ENCODE assay signal across 8 cellular contexts in the genomic region with DNA sequence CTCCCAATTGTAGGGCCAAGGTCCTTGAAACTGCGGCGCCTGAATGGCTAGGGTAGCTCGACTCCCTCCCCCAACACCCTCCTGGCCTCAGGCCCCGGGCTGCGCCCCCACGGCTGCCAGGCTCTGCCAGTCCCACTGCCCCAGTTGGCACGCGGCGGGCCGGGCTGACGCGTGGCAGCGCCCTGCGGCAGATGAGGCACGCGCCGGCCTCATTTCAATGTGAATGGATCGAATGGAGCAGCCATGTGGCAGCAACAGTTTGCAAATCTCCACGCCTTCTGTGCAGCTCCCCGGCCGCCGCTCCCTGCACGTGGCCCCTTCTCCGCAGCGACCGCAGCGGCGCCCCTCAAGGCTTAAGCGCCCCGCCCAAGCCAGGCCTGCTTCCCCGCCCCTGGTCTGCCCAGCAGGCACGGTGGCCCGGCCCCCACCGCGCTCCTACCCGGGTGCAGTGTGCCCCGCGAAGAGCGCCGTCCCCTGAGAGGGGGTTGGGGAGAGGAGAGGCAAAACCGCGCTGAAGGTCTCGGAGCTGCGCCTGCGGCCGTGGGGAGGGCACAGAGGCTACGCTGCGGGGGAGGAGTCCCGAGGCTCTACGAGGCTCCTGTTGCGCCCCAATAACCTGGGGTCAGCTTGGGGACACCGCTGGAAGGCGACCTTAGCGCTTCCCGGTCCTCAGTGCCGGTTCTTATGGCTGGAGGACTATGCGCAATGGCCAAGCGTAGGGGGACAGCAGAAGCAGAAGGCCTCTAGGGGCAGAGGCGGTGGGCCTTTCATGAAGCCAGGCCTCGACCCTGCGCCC. TPM values are rescaled to one million over a fixed set of nuclear protein-coding genes. Genes with fewer than 3 reads are reported as not detected.
DNase-seq lines count a peak whose midpoint lies in the region; TF ChIP-seq lines count a peak whose summit lies in the region.

No MANE protein-coding gene starts in this region.

- H3K27ac Mint-ChIP-seq in endodermal cell: no peak overlapping the region
- H3K27ac Mint-ChIP-seq in HFFc6: no peak overlapping the region

- H3K23ac ChIP-seq in neuronal stem cell (ENCODE audit: low read depth, low read length, poor library complexity): peak overlapping the region; percentile 60

- H2BK120ac ChIP-seq in neuronal stem cell (ENCODE audit: low read depth, low read length): no peak overlapping the region

- H3K36me3 Mint-ChIP-seq in endodermal cell (ENCODE audit: low read depth) (no peaks in the 10 kb centered on the region), HFFc6 (ENCODE audit: low read depth) (no peaks in the 10 kb centered on the region)

- DNase-seq in GM03348 (ENCODE audit: low spot score) (peak; percentile 44), NCI-H526 treated with DMSO at 0.1 percent for 48 hours (lab: John Stamatoyannopoulos, UW) (peak; percentile 10), endodermal cell (peak; percentile 86), neuronal stem cell (ENCODE audit: low spot score) (no peak), HFFc6 (no peak), KBM-7 (no peak), putamen (ENCODE audit: low spot score) (no peak), tibial artery (no peak)

- H3K14ac ChIP-seq in neuronal stem cell (ENCODE audit: low read length): peak overlapping the region; percentile 23

- 1 to 2% methylated on average over 38 to 61 of the region's 61 CpGs for WGBS in endodermal cell (ENCODE audit: insufficient coverage in 1 of 2, insufficient read length in 1 of 2), 2 experiments
- no CpG with 5 or more reads among the region's 61 CpGs for WGBS in neuronal stem cell (ENCODE audit: extremely low coverage in 2 of 2, insufficient read length in 2 of 2, insufficient replicate concordance in 1 of 2), 2 donors

- in situ Hi-C loops in KBM-7 (cut with MboI; ENCODE audit: low pct_unique_long_range_greater_than_20kb, low sequenced_read_pairs): no loop called here

- no peaks in the 10 kb centered on the region for H3K9me3 ChIP-seq in endodermal cell (ENCODE audit: control insufficient read depth, low read length)
- H3K9me3 ChIP-seq in neuronal stem cell (replicated peaks in 1 of 2; ENCODE audit: control insufficient read depth in 2 of 2, insufficient read depth in 1 of 2, low read depth in 1 of 2, low read length in 2 of 2): peaks cover 0 to 3% of the 10 kb centered on the region in 2 donors
- H3K9me3 ChIP-seq in tibial artery: no peaks in the 10 kb centered on the region

- H3K9ac ChIP-seq in endodermal cell (ENCODE audit: extremely low read depth, low read length, poor library complexity, severe bottlenecking) (no peak overlapping the region), neuronal stem cell (ENCODE audit: low read depth, low read length, poor library complexity) (peak overlapping the region; percentile 75)

- H2BK12ac ChIP-seq in neuronal stem cell (ENCODE audit: low read length): peak overlapping the region; percentile 43

- H3K27me3 ChIP-seq in endodermal cell (ENCODE audit: control insufficient read depth, insufficient read depth, low read length, poor library complexity, severe bottlenecking): peaks cover 98% of the 10 kb centered on the region
- H3K27me3 ChIP-seq in neuronal stem cell (ENCODE audit: control insufficient read depth in 3 of 3, insufficient read depth in 3 of 3, low read depth in 1 of 3, low read length in 3 of 3): peaks cover 49 to 95% (median 88%) of the 10 kb centered on the region in 3 experiments
- H3K27me3 ChIP-seq in tibial artery: peaks cover 0 to 55% of the 10 kb centered on the region in 2 donors

- H2BK15ac ChIP-seq in neuronal stem cell (ENCODE audit: low read length): peak overlapping the region; percentile 62

- no peak overlapping the region for H4K91ac ChIP-seq in neuronal stem cell (ENCODE audit: low read depth, low read length, poor library complexity)

- peak overlapping the region; percentile 71 for H2AK5ac ChIP-seq in neuronal stem cell (ENCODE audit: low read depth, low read length)

- H3K4me3 ChIP-seq in endodermal cell (ENCODE audit: low read length) (peak overlapping the region; percentile 64), neuronal stem cell (ENCODE audit: low read length in 2 of 2) (peak overlapping the region; percentile 26 to 56), tibial artery (peak overlapping the region in 1 of 2 donors; percentile 37)

- no peaks in the 10 kb centered on the region for H3K36me3 ChIP-seq in endodermal cell (ENCODE audit: control insufficient read depth, insufficient read depth, low read length)
- H3K36me3 ChIP-seq in neuronal stem cell (replicated peaks in 1 of 2; ENCODE audit: control insufficient read depth in 2 of 2, insufficient read depth in 2 of 2, low read length in 2 of 2): no peaks in the 10 kb centered on the region
- no peaks in the 10 kb centered on the region for H3K36me3 ChIP-seq in tibial artery

- intact Hi-C loops in tibial artery (cut with DNase I; ENCODE audit: low total_unique reads): no loop called here

- H3K18ac ChIP-seq in neuronal stem cell (ENCODE audit: low read length): peak overlapping the region; percentile 88

- H3K9me3 Mint-ChIP-seq in endodermal cell (no peaks in the 10 kb centered on the region), HFFc6 (no peaks in the 10 kb centered on the region)

- H3K4me1 ChIP-seq in endodermal cell (ENCODE audit: control insufficient read depth, insufficient read depth, low read length): peaks cover 14% of the 10 kb centered on the region
- H3K4me1 ChIP-seq in neuronal stem cell (ENCODE audit: control insufficient read depth in 2 of 2, insufficient read depth in 1 of 2, low read depth in 1 of 2, low read length in 2 of 2): peaks cover 30 to 38% of the 10 kb centered on the region in 2 donors
- peaks cover 0 to 53% (median 51%) of the 10 kb centered on the region in 4 donors for H3K4me1 ChIP-seq in tibial artery

- H3K4me1 Mint-ChIP-seq in endodermal cell (peaks cover 23% of the 10 kb centered on the region), HFFc6 (ENCODE audit: low read depth) (peaks cover 22% of the 10 kb centered on the region)

- H3K27ac ChIP-seq in endodermal cell (ENCODE audit: low read depth, low read length): no peak overlapping the region
- no peak overlapping the region for H3K27ac ChIP-seq in neuronal stem cell (replicated peaks; ENCODE audit: low read length)
- no peak overlapping the region for H3K27ac ChIP-seq in tibial artery

- H2BK5ac ChIP-seq in neuronal stem cell (ENCODE audit: low read length): peak overlapping the region; percentile 49

- no peaks in the 10 kb centered on the region for H3K79me1 ChIP-seq in neuronal stem cell (ENCODE audit: low read depth, low read length)

- peaks cover 98% of the 10 kb centered on the region for H3K27me3 Mint-ChIP-seq in endodermal cell (ENCODE audit: insufficient read depth)
- H3K27me3 Mint-ChIP-seq in HFFc6 (ENCODE audit: insufficient read depth): peaks cover 21% of the 10 kb centered on the region

- H4K8ac ChIP-seq in neuronal stem cell (ENCODE audit: low read depth, low read length): no peak overlapping the region

- H3K4me2 ChIP-seq in neuronal stem cell (ENCODE audit: insufficient read depth, low read length, poor library complexity, severe bottlenecking): peak overlapping the region; percentile 81

- H3K4ac ChIP-seq in neuronal stem cell (ENCODE audit: low read length): no peak overlapping the region

- peak overlapping the region; percentile 44 for H3K4me3 Mint-ChIP-seq in endodermal cell
- H3K4me3 Mint-ChIP-seq in HFFc6: no peak overlapping the region

- H2AFZ ChIP-seq in neuronal stem cell (ENCODE audit: low read length): peak overlapping the region; percentile 90

- peak; percentile 36 for TF ChIP-seq CTCF in endodermal cell (conservative IDR thresholded peaks at IDR 0.05)
- no peak for TF ChIP-seq CTCF in HFFc6 (IDR thresholded peaks at IDR 0.05)
- no peak for TF ChIP-seq CTCF in tibial artery (IDR thresholded peaks at IDR 0.05)

RNA-seq across cellular contexts. Expression of gene DLL4, which starts 3.1 kb away (rescaled TPM):
- under 1 TPM; 0.20 to 0.64 TPM for total RNA-seq in endodermal cell
- 0.64 TPM for polyA plus RNA-seq in endodermal cell (2013, experiment 1 of 2)
- polyA plus RNA-seq in endodermal cell (2013, experiment 2 of 2): 0.66 TPM
- 0.20 TPM for polyA plus RNA-seq in neuronal stem cell (2013, experiment 1 of 2)
- 0.21 TPM for polyA plus RNA-seq in neuronal stem cell (2013, experiment 2 of 2)
- under 1 TPM in 2 of 6 experiments, not detected in 4; 0.05 to 0.11 TPM for total RNA-seq in HFFc6 (2021; fragmentation: NEBNext Ultra II Directional; extraction: Animal tissue kit (Norgen Biotek cat#: 25700))

RNA-seq across cellular contexts. Expression of gene CHAC1, which starts 27.2 kb away (rescaled TPM):
- total RNA-seq in endodermal cell: 1 to 10 TPM; 6.8 to 9.0 TPM
- polyA plus RNA-seq in endodermal cell (2013, experiment 1 of 2): 28.5 TPM
- polyA plus RNA-seq in endodermal cell (2013, experiment 2 of 2): 11.2 TPM
- 3.9 TPM for polyA plus RNA-seq in neuronal stem cell (2013, experiment 1 of 2)
- polyA plus RNA-seq in neuronal stem cell (2013, experiment 2 of 2): 3.7 TPM
- total RNA-seq in HFFc6 (2021; fragmentation: NEBNext Ultra II Directional; extraction: Animal tissue kit (Norgen Biotek cat#: 25700)): 10 to 100 TPM; 20.8 to 26.0 (median 24.2) TPM

RNA-seq across cellular contexts. Expression of gene VPS18, which starts 31.8 kb away (rescaled TPM):
- 10 to 100 TPM; 26.6 to 29.0 TPM for total RNA-seq in endodermal cell
- 14.6 TPM for polyA plus RNA-seq in endodermal cell (2013, experiment 1 of 2)
- polyA plus RNA-seq in endodermal cell (2013, experiment 2 of 2): 13.9 TPM
- 6.1 TPM for polyA plus RNA-seq in neuronal stem cell (2013, experiment 1 of 2)
- 6.0 TPM for polyA plus RNA-seq in neuronal stem cell (2013, experiment 2 of 2)
- total RNA-seq in HFFc6 (2021; fragmentation: NEBNext Ultra II Directional; extraction: Animal tissue kit (Norgen Biotek cat#: 25700)): 10 to 100 TPM; 27.7 to 33.1 (median 31.2) TPM

RNA-seq across cellular contexts. Expression of gene RHOV, which starts 52.0 kb away (rescaled TPM):
- 1 to 10 TPM; 1.8 to 2.8 TPM for total RNA-seq in endodermal cell
- polyA plus RNA-seq in endodermal cell (2013, experiment 1 of 2): 0.39 TPM
- polyA plus RNA-seq in endodermal cell (2013, experiment 2 of 2): 0.50 TPM
- 0.38 TPM for polyA plus RNA-seq in neuronal stem cell (2013, experiment 1 of 2)
- polyA plus RNA-seq in neuronal stem cell (2013, experiment 2 of 2): 0.37 TPM
- under 1 TPM in 5 of 6 experiments, not detected in 1; 0.14 to 0.41 (median 0.31) TPM for total RNA-seq in HFFc6 (2021; fragmentation: NEBNext Ultra II Directional; extraction: Animal tissue kit (Norgen Biotek cat#: 25700))

Comparison
In these comparisons a context has a peak if more than half of its experiments do, and no peak if none do; other contexts are left out.
1. DNase-seq: peak in GM03348 (single experiment), NCI-H526 treated with DMSO at 0.1 percent for 48 hours (single experiment) and endodermal cell (single experiment); none in neuronal stem cell (single experiment), HFFc6 (single experiment), KBM-7 (single experiment), putamen (single experiment) and tibial artery (0 of 2).